ENCODE assay signal across 2 cellular contexts in the genomic region with DNA sequence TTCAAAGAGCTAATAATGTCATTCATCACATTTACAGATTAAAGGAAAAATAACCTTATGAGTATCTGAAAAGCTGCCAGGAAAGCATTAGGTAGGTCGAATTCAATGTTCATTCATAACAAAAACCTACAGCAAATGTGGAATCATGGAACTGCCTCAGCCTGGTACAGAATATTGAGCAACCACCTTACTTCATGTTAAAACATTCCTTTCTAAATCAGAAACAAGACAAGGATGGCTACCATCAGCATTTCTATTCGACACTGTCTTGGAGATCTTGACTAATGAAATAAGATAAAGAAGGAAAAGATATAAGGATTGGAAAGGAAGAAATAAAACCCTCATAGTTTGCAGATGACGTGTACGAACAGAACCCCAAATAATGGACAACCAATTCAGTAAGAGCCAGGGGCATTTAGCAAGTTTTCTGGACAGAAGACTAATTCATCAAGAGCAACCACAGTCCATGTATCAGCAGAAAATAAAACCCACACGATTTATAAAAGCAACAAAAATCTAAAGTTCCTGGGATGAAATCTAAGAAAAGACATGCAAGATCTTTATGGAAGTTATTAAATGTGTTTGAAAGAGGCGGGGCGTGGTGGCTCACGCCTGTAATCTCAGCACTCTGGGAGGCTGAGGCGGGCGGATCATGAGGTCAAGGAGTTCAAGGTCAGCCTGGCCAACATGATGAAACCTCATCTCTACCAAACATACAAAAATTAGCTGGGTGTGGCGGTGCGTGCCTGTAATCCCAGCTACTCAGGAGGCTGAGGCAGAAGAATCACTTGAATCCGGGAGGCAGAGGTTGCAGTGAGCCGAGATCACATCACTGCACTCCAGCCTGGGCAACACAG.
TF ChIP-seq lines count a peak whose summit lies in the region.

No MANE protein-coding gene starts in this region.

TF ChIP-seq in HepG2, 621 proteins besides CTCF, POLR2A, EP300 and RAD21:
- TF ChIP-seq ZMYM4 (CRISPR knock-in tag; IDR thresholded peaks at IDR 0.05): no peak
- TF ChIP-seq NR2F6 (IDR thresholded peaks at IDR 0.05): no peak
- TF ChIP-seq NR2F6 (CRISPR knock-in tag; IDR thresholded peaks at IDR 0.05): peak; percentile 27; the same call in 1 of the 2 replicates
- peak; percentile 33; the same call in 1 of the 2 replicates for TF ChIP-seq RARA (CRISPR knock-in tag; IDR thresholded peaks at IDR 0.05)
- no peak for TF ChIP-seq KDM4B (CRISPR knock-in tag; IDR thresholded peaks at IDR 0.05)
- no peak for TF ChIP-seq KLF9 (CRISPR knock-in tag; IDR thresholded peaks at IDR 0.05; ENCODE audit: low read depth)
- TF ChIP-seq NR2F1 (CRISPR knock-in tag; IDR thresholded peaks at IDR 0.05): peak; percentile 12 to 30; a peak in 1 of 4 replicates

TF ChIP-seq in K562, 482 proteins besides CTCF, POLR2A, EP300 and RAD21:
- TF ChIP-seq SREBF1 (IDR thresholded peaks at IDR 0.05; ENCODE audit: borderline replicate concordance, low read depth, low read length) (no peak), NFIC (IDR thresholded peaks at IDR 0.05) (no peak), ESRRA (IDR thresholded peaks at IDR 0.05; ENCODE audit: borderline replicate concordance, low read depth) (peak; percentile 71; the same call in 1 of the 2 replicates)
- TF ChIP-seq, protein P1, sequence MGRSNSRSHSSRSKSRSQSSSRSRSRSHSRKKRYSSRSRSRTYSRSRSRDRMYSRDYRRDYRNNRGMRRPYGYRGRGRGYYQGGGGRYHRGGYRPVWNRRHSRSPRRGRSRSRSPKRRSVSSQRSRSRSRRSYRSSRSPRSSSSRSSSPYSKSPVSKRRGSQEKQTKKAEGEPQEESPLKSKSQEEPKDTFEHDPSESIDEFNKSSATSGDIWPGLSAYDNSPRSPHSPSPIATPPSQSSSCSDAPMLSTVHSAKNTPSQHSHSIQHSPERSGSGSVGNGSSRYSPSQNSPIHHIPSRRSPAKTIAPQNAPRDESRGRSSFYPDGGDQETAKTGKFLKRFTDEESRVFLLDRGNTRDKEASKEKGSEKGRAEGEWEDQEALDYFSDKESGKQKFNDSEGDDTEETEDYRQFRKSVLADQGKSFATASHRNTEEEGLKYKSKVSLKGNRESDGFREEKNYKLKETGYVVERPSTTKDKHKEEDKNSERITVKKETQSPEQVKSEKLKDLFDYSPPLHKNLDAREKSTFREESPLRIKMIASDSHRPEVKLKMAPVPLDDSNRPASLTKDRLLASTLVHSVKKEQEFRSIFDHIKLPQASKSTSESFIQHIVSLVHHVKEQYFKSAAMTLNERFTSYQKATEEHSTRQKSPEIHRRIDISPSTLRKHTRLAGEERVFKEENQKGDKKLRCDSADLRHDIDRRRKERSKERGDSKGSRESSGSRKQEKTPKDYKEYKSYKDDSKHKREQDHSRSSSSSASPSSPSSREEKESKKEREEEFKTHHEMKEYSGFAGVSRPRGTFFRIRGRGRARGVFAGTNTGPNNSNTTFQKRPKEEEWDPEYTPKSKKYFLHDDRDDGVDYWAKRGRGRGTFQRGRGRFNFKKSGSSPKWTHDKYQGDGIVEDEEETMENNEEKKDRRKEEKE (IDR thresholded peaks at IDR 0.05; ENCODE audit: borderline replicate concordance in 1 of 2, control insufficient read depth in 1 of 2, low read depth in 2 of 2, low read length in 1 of 2): no peak
